Comparison of ENCODE assay signal across 25 cellular contexts in genomic region chrX:112827292-112827903, GRCh38.
"Had no signal": no experiment of that assay in that cellular context is flagged by ENCODE, and none has a peak within 500 bp of the region (broad histone marks: within the 10 kb centered on the region; RNA-seq: fewer than 3 reads in every experiment).

No MANE protein-coding gene starts in this region.

- H3K4me2 ChIP-seq: hepatocyte had no signal

- H3K27me3 Mint-ChIP-seq: memory B cell; stimulated activated memory B cell treated with anti-CD40 and anti-IgM and Interleukin-4, amounts not matched to agents 10 μg/mL and 1 μg/mL and 100 μg/mL, for 72 hours; stimulated activated naive CD8-positive, alpha-beta T cell treated with anti-CD3 and anti-CD28 coated beads, Interleukin-15, Interleukin-2, amounts not matched to agents 100 ng/mL and 50 ng/mL, for 24 hours had no signal

- H3K27ac ChIP-seq: dorsolateral prefrontal cortex, hepatocyte, lower lobe of right lung, parathyroid adenoma, psoas muscle, spleen, tibial artery, upper lobe of right lung, vagina had no signal

- H3K36me3 ChIP-seq: lower lobe of right lung, spleen, tibial artery, upper lobe of right lung, vagina had no signal

- H3K9me3 ChIP-seq: lower lobe of right lung, psoas muscle, spleen, tibial artery, upper lobe of right lung, vagina had no signal

- H3K4me3 ChIP-seq: dorsolateral prefrontal cortex, hepatocyte, lower lobe of right lung, psoas muscle, spleen, tibial artery, upper lobe of right lung, vagina had no signal

- H3K36me3 Mint-ChIP-seq: natural killer cell treated with Interleukin-12 subunit alpha and Interleukin-12 subunit beta and Interleukin-15 and Interleukin-18, amount 100 ng/mL, for 72 hours; stimulated activated memory B cell treated with anti-CD40 and anti-IgM and Interleukin-4, amounts not matched to agents 10 μg/mL and 1 μg/mL and 100 μg/mL, for 72 hours had no signal

- H3K79me2 ChIP-seq: parathyroid adenoma had no signal

- H3K9ac ChIP-seq: parathyroid adenoma had no signal

- H3K9me3 Mint-ChIP-seq: memory B cell; natural killer cell treated with Interleukin-12 subunit alpha and Interleukin-12 subunit beta and Interleukin-15 and Interleukin-18, amount 100 ng/mL, for 72 hours; stimulated activated memory B cell treated with anti-CD40 and anti-IgM and Interleukin-4, amounts not matched to agents 10 μg/mL and 1 μg/mL and 100 μg/mL, for 72 hours; stimulated activated naive CD8-positive, alpha-beta T cell treated with anti-CD3 and anti-CD28 coated beads, Interleukin-15, Interleukin-2, amounts not matched to agents 100 ng/mL and 50 ng/mL, for 24 hours had no signal

- DNase-seq: cortex of kidney; dorsolateral prefrontal cortex; effector CD8-positive, alpha-beta T cell; foreskin melanocyte; head of caudate nucleus; kidney glomerular epithelial cell; lower lobe of right lung; midbrain; occipital lobe; psoas muscle; retina; spleen; stimulated activated CD4-positive, alpha-beta T cell treated with anti-CD3 and anti-CD28 coated beads, Interleukin-15, amount 100 ng/mL, for 24 hours; stimulated activated CD4-positive, alpha-beta T cell treated with anti-CD3 and anti-CD28 coated beads, Interleukin-1b, Interleukin-23, amount 100 ng/mL, for 48 hours; stimulated activated CD4-positive, alpha-beta T cell treated with anti-CD3 and anti-CD28 coated beads, Interleukin-4, amount 100 ng/mL, for 24 hours; tibial artery; upper lobe of right lung had no signal

- H3K4me1 ChIP-seq: lower lobe of right lung, parathyroid adenoma, spleen, tibial artery, upper lobe of right lung, vagina had no signal

- ATAC-seq: lower lobe of right lung; natural killer cell treated with Interleukin-12 subunit alpha and Interleukin-12 subunit beta and Interleukin-15 and Interleukin-18, amount 100 ng/mL, for 72 hours; psoas muscle; sciatic nerve; stimulated activated memory B cell treated with anti-CD40 and anti-IgM and Interleukin-4, amounts not matched to agents 10 μg/mL and 1 μg/mL and 100 μg/mL, for 72 hours; upper lobe of right lung had no signal

- H2AFZ ChIP-seq: hepatocyte, parathyroid adenoma had no signal

- H3K27me3 ChIP-seq: hepatocyte, spleen, tibial artery, upper lobe of right lung, vagina had no signal

- H3K4me1 Mint-ChIP-seq: memory B cell; stimulated activated memory B cell treated with anti-CD40 and anti-IgM and Interleukin-4, amounts not matched to agents 10 μg/mL and 1 μg/mL and 100 μg/mL, for 72 hours had no signal

- H3K27ac Mint-ChIP-seq: memory B cell; natural killer cell treated with Interleukin-12 subunit alpha and Interleukin-12 subunit beta and Interleukin-15 and Interleukin-18, amount 100 ng/mL, for 72 hours; stimulated activated memory B cell treated with anti-CD40 and anti-IgM and Interleukin-4, amounts not matched to agents 10 μg/mL and 1 μg/mL and 100 μg/mL, for 72 hours; stimulated activated naive CD8-positive, alpha-beta T cell treated with anti-CD3 and anti-CD28 coated beads, Interleukin-15, Interleukin-2, amounts not matched to agents 100 ng/mL and 50 ng/mL, for 24 hours had no signal

- H3K4me3 Mint-ChIP-seq: memory B cell; natural killer cell treated with Interleukin-12 subunit alpha and Interleukin-12 subunit beta and Interleukin-15 and Interleukin-18, amount 100 ng/mL, for 72 hours; stimulated activated memory B cell treated with anti-CD40 and anti-IgM and Interleukin-4, amounts not matched to agents 10 μg/mL and 1 μg/mL and 100 μg/mL, for 72 hours; stimulated activated naive CD8-positive, alpha-beta T cell treated with anti-CD3 and anti-CD28 coated beads, Interleukin-15, Interleukin-2, amounts not matched to agents 100 ng/mL and 50 ng/mL, for 24 hours had no signal
